ENCODE assay signal across 9 cellular contexts in the genomic region with DNA sequence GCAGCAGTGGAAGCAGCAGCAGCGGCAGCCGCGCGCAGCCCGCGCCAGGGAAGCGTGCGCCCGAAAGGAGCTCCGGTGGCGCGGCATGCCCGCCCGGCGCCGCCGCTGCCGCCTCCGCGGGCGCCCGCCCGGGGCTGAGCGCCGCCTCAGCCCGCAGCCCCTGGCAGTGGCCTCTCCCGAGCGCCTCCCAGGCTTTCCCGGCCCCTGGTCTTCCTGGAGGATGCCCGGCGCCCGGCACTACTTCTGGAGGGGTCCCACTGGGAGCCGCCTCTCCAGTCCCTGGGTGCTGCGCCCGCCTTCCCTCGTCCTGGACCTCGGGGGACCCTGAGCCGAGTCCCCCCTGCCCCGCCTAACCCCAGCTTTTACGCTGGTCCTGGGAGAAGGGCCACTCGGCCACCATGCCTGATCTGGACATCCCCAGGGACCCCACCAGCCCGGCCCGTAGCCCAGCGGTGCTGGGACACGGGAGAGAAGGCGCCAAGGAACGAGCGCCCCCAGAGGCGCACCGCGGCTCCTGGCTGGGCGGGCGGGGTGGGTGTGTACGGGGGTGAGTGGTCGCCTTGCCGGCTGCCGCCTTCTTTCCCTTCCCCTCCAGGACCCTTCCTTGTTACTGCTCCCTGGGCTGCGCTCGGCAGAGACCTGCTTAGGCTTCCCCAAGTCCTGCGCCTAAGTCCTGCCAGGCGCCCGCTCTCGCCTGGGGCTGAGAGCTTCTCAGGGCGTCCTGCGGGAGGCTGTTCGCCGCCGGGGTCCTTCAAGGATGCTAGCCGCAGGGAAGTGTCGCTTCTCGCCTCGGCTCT. TPM values are rescaled to one million over a fixed set of nuclear protein-coding genes. Genes with fewer than 3 reads are reported as not detected.
A peak's percentile ranks its signal among the peaks of the same experiment; 100 is the strongest.
DNase-seq lines count a peak whose midpoint lies in the region; ATAC-seq and TF ChIP-seq lines count a peak whose summit lies in the region.
"Had no signal": no experiment of that assay in that cellular context is flagged by ENCODE, and none has a peak within 500 bp of the region (broad histone marks: within the 10 kb centered on the region; RNA-seq: fewer than 3 reads in every experiment).

No MANE protein-coding gene starts in this region.

- POLR2A ChIA-PET in activated CD4-positive, alpha-beta T cell treated with anti-CD3 and anti-CD28 coated beads for 36 hours (lab: Charles Lee): no interaction called here
- POLR2A ChIA-PET in activated CD4-positive, alpha-beta memory T cell treated with anti-CD3 and anti-CD28 coated beads, Interleukin-2, amount 10 ng/mL, durations not matched to agents 7 days and 5 days (lab: Charles Lee): no interaction called here

- H3K4me3 ChIP-seq in WI38 (ENCODE audit: low read depth, low read length) (peak overlapping the region; percentile 57), iPS DF 6.9 (ENCODE audit: low read length) (peak overlapping the region; percentile 43; the same call in 1 of the 2 replicates), tibial artery (peak overlapping the region; percentile 33 to 42), osteoblast (ENCODE audit: insufficient read depth, low read length) (no peak overlapping the region)

- no peak overlapping the region for H3K27ac Mint-ChIP-seq in activated CD4-positive, alpha-beta T cell treated with anti-CD3 and anti-CD28 coated beads for 36 hours
- H3K27ac Mint-ChIP-seq in activated CD4-positive, alpha-beta memory T cell treated with anti-CD3 and anti-CD28 coated beads, Interleukin-2, amount 10 ng/mL, durations not matched to agents 7 days and 5 days: no peak overlapping the region
- H3K27ac Mint-ChIP-seq: naive B cell had no signal

- H3K36me3 ChIP-seq in iPS DF 6.9 (ENCODE audit: control insufficient read depth, insufficient read depth, low read length): no peaks in the 10 kb centered on the region; the same call in 1 of the 2 replicates
- H3K36me3 ChIP-seq in tibial artery: no peaks in the 10 kb centered on the region
- no peaks in the 10 kb centered on the region for H3K36me3 ChIP-seq in osteoblast (ENCODE audit: insufficient read depth, low read length)

- 0 out of 2 replicates have a peak, but pooled peaks have one; percentile 13 for TF ChIP-seq CTCF in WI38 (IDR thresholded peaks at IDR 0.05; ENCODE audit: low read depth, low read length)
- no peak for TF ChIP-seq CTCF in tibial artery (IDR thresholded peaks at IDR 0.05)
- TF ChIP-seq CTCF in osteoblast (IDR thresholded peaks at IDR 0.05; ENCODE audit: extremely low read depth, low read depth, low read length): no peak

- DNase-seq in activated CD4-positive, alpha-beta T cell treated with anti-CD3 and anti-CD28 coated beads for 36 hours: peak; percentile 8
- DNase-seq in activated CD4-positive, alpha-beta T cell treated with anti-CD3 and anti-CD28 coated beads for 1 hour: no peak
- DNase-seq in iPS DF 6.9 (ENCODE audit: low read depth, low spot score) (no peak), tibial artery (no peak), NCI-H446 treated with DMSO at 0.1 percent for 48 hours (lab: John Stamatoyannopoulos, UW) (no peak), osteoblast (ENCODE audit: insufficient read length, low spot score, missing footprints) (no peak)
- no peak for DNase-seq in activated CD4-positive, alpha-beta memory T cell treated with anti-CD3 and anti-CD28 coated beads, Interleukin-2, amount 10 ng/mL, durations not matched to agents 7 days and 5 days
- DNase-seq: naive B cell had no signal

- no peak overlapping the region for H3K4me2 ChIP-seq in osteoblast (ENCODE audit: insufficient read depth, low read length)

- peaks cover 7% of the 10 kb centered on the region for H3K4me1 Mint-ChIP-seq in activated CD4-positive, alpha-beta T cell treated with anti-CD3 and anti-CD28 coated beads for 36 hours
- H3K4me1 Mint-ChIP-seq in activated CD4-positive, alpha-beta memory T cell treated with anti-CD3 and anti-CD28 coated beads, Interleukin-2, amount 10 ng/mL, durations not matched to agents 7 days and 5 days: peaks cover 12% of the 10 kb centered on the region

- H3K27ac ChIP-seq in iPS DF 6.9 (ENCODE audit: low read length): no peak overlapping the region
- no peak overlapping the region for H3K27ac ChIP-seq in tibial artery
- no peak overlapping the region for H3K27ac ChIP-seq in osteoblast (ENCODE audit: low read depth, low read length)

- WGBS in iPS DF 6.9 (ENCODE audit: insufficient coverage, insufficient read length): no CpG with 5 or more reads among the region's 72 CpGs

- ATAC-seq in activated CD4-positive, alpha-beta T cell treated with anti-CD3 and anti-CD28 coated beads for 36 hours: no peak

- no peaks in the 10 kb centered on the region for H3K9me3 Mint-ChIP-seq in activated CD4-positive, alpha-beta T cell treated with anti-CD3 and anti-CD28 coated beads for 36 hours (ENCODE audit: low read depth)
- no peaks in the 10 kb centered on the region for H3K9me3 Mint-ChIP-seq in activated CD4-positive, alpha-beta memory T cell treated with anti-CD3 and anti-CD28 coated beads, Interleukin-2, amount 10 ng/mL, durations not matched to agents 7 days and 5 days

- CTCF ChIA-PET in activated CD4-positive, alpha-beta T cell treated with anti-CD3 and anti-CD28 coated beads for 36 hours (lab: Charles Lee): interaction anchor here (0.5 to 1.4 kb wide), 2 partner anchors 11 to 389 kb away, joined by 3 to 4 read pairs; no protein-coding TSS in a partner anchor
- CTCF ChIA-PET in activated CD4-positive, alpha-beta memory T cell treated with anti-CD3 and anti-CD28 coated beads, Interleukin-2, amount 10 ng/mL, durations not matched to agents 7 days and 5 days (lab: Charles Lee): no interaction called here

- H3K9me3 ChIP-seq in iPS DF 6.9 (ENCODE audit: control insufficient read depth, insufficient read depth, low read length) (no peaks in the 10 kb centered on the region), tibial artery (no peaks in the 10 kb centered on the region), osteoblast (ENCODE audit: low read depth, low read length) (no peaks in the 10 kb centered on the region)

- H3K36me3 Mint-ChIP-seq in activated CD4-positive, alpha-beta T cell treated with anti-CD3 and anti-CD28 coated beads for 36 hours (ENCODE audit: low read depth): no peaks in the 10 kb centered on the region
- no peaks in the 10 kb centered on the region for H3K36me3 Mint-ChIP-seq in activated CD4-positive, alpha-beta memory T cell treated with anti-CD3 and anti-CD28 coated beads, Interleukin-2, amount 10 ng/mL, durations not matched to agents 7 days and 5 days (ENCODE audit: low read depth)

- no peak overlapping the region for H2AFZ ChIP-seq in osteoblast (ENCODE audit: low read length)

- H3K27me3 Mint-ChIP-seq in activated CD4-positive, alpha-beta T cell treated with anti-CD3 and anti-CD28 coated beads for 36 hours: peaks cover 54% of the 10 kb centered on the region
- H3K27me3 Mint-ChIP-seq in activated CD4-positive, alpha-beta memory T cell treated with anti-CD3 and anti-CD28 coated beads, Interleukin-2, amount 10 ng/mL, durations not matched to agents 7 days and 5 days: peaks cover 53% of the 10 kb centered on the region

- intact Hi-C loops in activated CD4-positive, alpha-beta T cell treated with anti-CD3 and anti-CD28 coated beads for 36 hours (cut with DNase I, micrococcal nuclease): no loop called here
- intact Hi-C loops in tibial artery (cut with DNase I; ENCODE audit: low total_unique reads): no loop called here

- H3K27me3 ChIP-seq in iPS DF 6.9 (ENCODE audit: control insufficient read depth, insufficient read depth, low read length) (peaks cover 46% of the 10 kb centered on the region), tibial artery (peaks cover 0 to 57% of the 10 kb centered on the region in 2 donors), osteoblast (ENCODE audit: insufficient read depth, low read length) (peaks cover 7% of the 10 kb centered on the region)

- no peaks in the 10 kb centered on the region for H4K20me1 ChIP-seq in osteoblast (ENCODE audit: insufficient read depth, low read length)

- H3K4me1 ChIP-seq in iPS DF 6.9 (ENCODE audit: control insufficient read depth, insufficient read depth, low read length) (peaks cover 2% of the 10 kb centered on the region), tibial artery (peaks cover 0 to 25% (median 15%) of the 10 kb centered on the region in 4 donors), osteoblast (ENCODE audit: insufficient read depth, low read length) (no peaks in the 10 kb centered on the region)

- H3K79me2 ChIP-seq in osteoblast (ENCODE audit: insufficient read depth, low read length): no peaks in the 10 kb centered on the region

- H3K4me3 Mint-ChIP-seq in activated CD4-positive, alpha-beta T cell treated with anti-CD3 and anti-CD28 coated beads for 36 hours: no peak overlapping the region
- no peak overlapping the region for H3K4me3 Mint-ChIP-seq in activated CD4-positive, alpha-beta memory T cell treated with anti-CD3 and anti-CD28 coated beads, Interleukin-2, amount 10 ng/mL, durations not matched to agents 7 days and 5 days

RNA-seq across cellular contexts. Expression of gene ASIC2, which starts 0.7 kb away (rescaled TPM):
- total RNA-seq in activated CD4-positive, alpha-beta T cell treated with anti-CD3 and anti-CD28 coated beads for 36 hours: not detected
- total RNA-seq in activated CD4-positive, alpha-beta memory T cell treated with anti-CD3 and anti-CD28 coated beads, Interleukin-2, amount 10 ng/mL, durations not matched to agents 7 days and 5 days: not detected
- not detected in 2 replicates for total RNA-seq in osteoblast
